ENCODE assay signal across 8 cellular contexts in the genomic region with DNA sequence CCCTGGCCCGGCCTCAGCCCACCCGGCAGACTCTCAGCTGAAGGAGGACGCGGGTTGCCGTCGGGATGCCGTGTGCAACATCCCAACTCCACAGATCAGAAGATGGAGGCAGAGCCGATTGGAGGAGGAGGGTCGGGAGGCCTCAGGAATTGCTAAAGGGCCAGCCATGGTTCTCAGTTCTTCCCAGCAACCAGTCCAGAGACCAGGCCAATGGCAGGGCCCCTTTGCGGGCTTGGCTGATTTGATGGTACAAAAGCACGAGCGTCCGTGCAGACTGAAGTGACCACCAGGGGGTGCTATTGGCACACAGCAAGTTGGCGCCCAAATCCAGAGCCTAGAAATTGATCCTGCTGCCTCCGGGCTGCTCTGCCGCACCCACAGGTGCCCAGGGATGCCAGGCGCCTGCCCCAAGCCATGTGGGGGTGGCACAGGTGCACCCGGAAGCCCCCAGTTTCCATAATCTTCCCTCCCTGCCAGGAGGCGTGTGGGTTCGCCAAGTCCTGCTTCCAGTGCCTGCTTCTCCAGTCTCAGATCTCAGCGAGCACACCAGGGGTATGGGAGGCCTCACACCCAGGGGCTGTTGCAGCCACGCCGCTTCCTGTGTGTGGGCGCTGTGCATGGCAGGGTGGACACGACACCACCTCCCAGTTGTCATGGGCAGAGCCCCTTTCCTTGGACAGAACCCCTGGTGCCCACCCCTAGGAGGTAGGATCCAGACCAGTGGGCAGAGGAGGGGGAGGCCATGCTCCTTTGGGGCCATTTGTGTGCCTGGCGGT. TPM values are rescaled to one million over a fixed set of nuclear protein-coding genes. Genes with fewer than 3 reads are reported as not detected.
A peak's percentile ranks its signal among the peaks of the same experiment; 100 is the strongest.
DNase-seq lines count a peak whose midpoint lies in the region; ATAC-seq and TF ChIP-seq lines count a peak whose summit lies in the region.

No MANE protein-coding gene starts in this region.

- no peaks in the 10 kb centered on the region for H3K9me3 Mint-ChIP-seq in endodermal cell

- H3K4me3 Mint-ChIP-seq in endodermal cell, result no peak overlapping the region

- H3K36me3 Mint-ChIP-seq in endodermal cell (ENCODE audit: low read depth), result no peaks in the 10 kb centered on the region

- peaks cover 8% of the 10 kb centered on the region for H3K4me1 Mint-ChIP-seq in endodermal cell

- DNase-seq in GDM1 (lab: John Stamatoyannopoulos, UW) (peak; percentile 71), NOMO-1 (lab: John Stamatoyannopoulos, UW; ENCODE audit: unreplicated experiment in 2 of 2) (peak; percentile 69 to 73), endodermal cell (peak; percentile 99), midbrain (lab: John Stamatoyannopoulos, UW) (peak; percentile 77)
- peak; percentile 92 for DNase-seq in activated CD8-positive, alpha-beta memory T cell treated with anti-CD3 and anti-CD28 coated beads for 24 hours
- peak; percentile 67 to 69 for DNase-seq in stimulated activated CD8-positive, alpha-beta memory T cell treated with anti-CD3 and anti-CD28 coated beads, Interleukin-2, amount 100 ng/mL, for 48 hours (ENCODE audit: low read depth in 2 of 2)

- no peaks in the 10 kb centered on the region for H3K27me3 ChIP-seq in endodermal cell (ENCODE audit: control insufficient read depth, insufficient read depth, low read length, poor library complexity, severe bottlenecking)

- H3K36me3 ChIP-seq in endodermal cell (ENCODE audit: control insufficient read depth, insufficient read depth, low read length), result no peaks in the 10 kb centered on the region

- TF ChIP-seq CTCF in endodermal cell (conservative IDR thresholded peaks at IDR 0.05), result peak; percentile 97

- peaks cover 8% of the 10 kb centered on the region for H3K27me3 Mint-ChIP-seq in endodermal cell (ENCODE audit: insufficient read depth)

- H3K4me1 ChIP-seq in endodermal cell (ENCODE audit: control insufficient read depth, insufficient read depth, low read length), result no peaks in the 10 kb centered on the region

- ATAC-seq in HG03460 (IDR thresholded peaks at IDR 0.05; ENCODE audit: unreplicated experiment), result peak; percentile 51
- no peak for ATAC-seq in GM19395 (IDR thresholded peaks at IDR 0.05; ENCODE audit: unreplicated experiment)

- H3K27ac ChIP-seq in endodermal cell (ENCODE audit: low read depth, low read length), result no peak overlapping the region

- no peaks in the 10 kb centered on the region for H3K9me3 ChIP-seq in endodermal cell (ENCODE audit: control insufficient read depth, low read length)

- H3K27ac Mint-ChIP-seq in endodermal cell, result no peak overlapping the region

- no peak overlapping the region for H3K4me3 ChIP-seq in endodermal cell (ENCODE audit: low read length)

- WGBS in endodermal cell (ENCODE audit: insufficient coverage in 1 of 2, insufficient read length in 1 of 2), 2 experiments, result 50 to 64% methylated on average over 17 to 26 of the region's 26 CpGs

- no peak overlapping the region for H3K9ac ChIP-seq in endodermal cell (ENCODE audit: extremely low read depth, low read length, poor library complexity, severe bottlenecking)

RNA-seq across cellular contexts. Expression of a gene that starts 7.1 kb away (rescaled TPM):
- total RNA-seq in endodermal cell, result under 1 TPM; 0.46 to 0.48 TPM
- polyA plus RNA-seq in endodermal cell (2013, experiment 1 of 2), result 0.32 TPM
- 0.12 TPM for polyA plus RNA-seq in endodermal cell (2013, experiment 2 of 2)

RNA-seq across cellular contexts. Expression of a gene that starts 18.3 kb away (rescaled TPM):
- not detected for total RNA-seq in endodermal cell
- polyA plus RNA-seq in endodermal cell (2013, experiment 1 of 2), result 0.50 TPM
- 0.12 TPM for polyA plus RNA-seq in endodermal cell (2013, experiment 2 of 2)

RNA-seq across cellular contexts. Expression of a gene that starts 19.7 kb away (rescaled TPM):
- total RNA-seq in endodermal cell, result under 1 TPM in 1 of 2 donors, not detected in 1; 0.40 TPM
- 0.53 TPM for polyA plus RNA-seq in endodermal cell (2013, experiment 1 of 2)
- 0.54 TPM for polyA plus RNA-seq in endodermal cell (2013, experiment 2 of 2)

RNA-seq across cellular contexts. Expression of a gene that starts 34.5 kb away (rescaled TPM):
- total RNA-seq in endodermal cell, result under 1 TPM; 0.55 to 0.80 TPM
- 0.75 TPM for polyA plus RNA-seq in endodermal cell (2013, experiment 1 of 2)
- polyA plus RNA-seq in endodermal cell (2013, experiment 2 of 2), result 0.58 TPM
